14 cellular contexts compared by ENCODE assay signal in the genomic region with DNA sequence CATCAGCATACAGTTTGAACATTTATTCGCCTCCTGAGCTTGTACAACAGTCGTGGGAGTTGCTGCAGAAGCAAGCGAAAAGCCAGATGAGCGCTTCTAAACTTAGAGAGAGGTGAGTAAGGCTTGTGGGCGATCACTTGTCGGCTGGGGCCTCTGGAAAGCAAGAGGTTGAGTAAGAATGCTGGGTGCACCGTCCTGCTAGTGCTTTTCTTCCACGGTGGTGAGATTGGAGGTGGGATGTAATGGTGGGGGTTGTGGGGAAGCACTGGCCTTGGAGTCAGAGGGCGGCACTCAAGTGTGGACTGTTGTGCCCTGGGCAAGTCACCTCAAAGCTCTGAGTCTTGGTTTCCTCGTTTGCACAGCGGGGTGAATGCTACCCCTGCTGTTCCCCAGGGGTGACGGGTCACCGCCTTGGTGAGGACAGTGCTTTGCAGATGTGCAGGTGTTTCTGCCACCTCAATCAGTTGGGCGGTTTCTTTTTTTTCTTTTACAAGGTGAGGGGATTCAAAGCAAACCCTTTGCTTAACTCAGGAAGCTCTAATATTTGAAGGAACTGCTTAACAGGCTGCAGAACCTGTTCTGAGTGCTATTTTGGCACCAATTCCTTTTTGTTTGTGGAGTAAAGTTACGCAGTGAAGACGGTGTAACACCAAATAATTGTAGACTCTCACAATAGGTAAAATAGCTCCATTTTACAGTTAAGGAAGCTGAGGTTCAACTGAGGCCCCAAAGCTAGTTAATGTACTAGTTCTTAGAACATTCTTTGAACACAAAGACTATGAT. TPM values are rescaled to one million over a fixed set of nuclear protein-coding genes. Genes with fewer than 3 reads are reported as not detected.
DNase-seq lines count a peak whose midpoint lies in the region; ATAC-seq and TF ChIP-seq lines count a peak whose summit lies in the region.
"Had no signal": no experiment of that assay in that cellular context is flagged by ENCODE, and none has a peak within 500 bp of the region (broad histone marks: within the 10 kb centered on the region; RNA-seq: fewer than 3 reads in every experiment).

No MANE protein-coding gene starts in this region.

- H3K27me3 Mint-ChIP-seq in activated CD8-positive, alpha-beta memory T cell treated with anti-CD3 and anti-CD28 coated beads, Interleukin-2, amount 10 ng/mL, durations not matched to agents 7 days and 5 days, result no peaks in the 10 kb centered on the region
- H3K27me3 Mint-ChIP-seq: activated naive CD8-positive, alpha-beta T cell treated with anti-CD3 and anti-CD28 coated beads, Interleukin-2, amount 50 U/mL, for 24 hours had no signal

- H3K27ac Mint-ChIP-seq in activated CD8-positive, alpha-beta memory T cell treated with anti-CD3 and anti-CD28 coated beads, Interleukin-2, amount 10 ng/mL, durations not matched to agents 7 days and 5 days, result peak overlapping the region; percentile 24

- H3K9me3 Mint-ChIP-seq in activated CD8-positive, alpha-beta memory T cell treated with anti-CD3 and anti-CD28 coated beads, Interleukin-2, amount 10 ng/mL, durations not matched to agents 7 days and 5 days (ENCODE audit: low read depth), result no peaks in the 10 kb centered on the region
- H3K9me3 Mint-ChIP-seq: activated naive CD8-positive, alpha-beta T cell treated with anti-CD3 and anti-CD28 coated beads, Interleukin-2, amount 50 U/mL, for 24 hours had no signal

- no peaks in the 10 kb centered on the region for H3K27me3 ChIP-seq in foreskin keratinocyte
- H3K27me3 ChIP-seq: esophagus muscularis mucosa had no signal

- CTCF ChIA-PET in activated CD8-positive, alpha-beta memory T cell treated with anti-CD3 and anti-CD28 coated beads, Interleukin-2, amount 10 ng/mL, durations not matched to agents 7 days and 5 days (lab: Charles Lee), result interaction anchor here (0.8 to 3.8 kb wide), 6 partner anchors 10 to 453 kb away, joined by 3 to 15 read pairs (median 4); partner anchors contain the start of genes CRELD1 and EMC3

- H3K4me1 ChIP-seq in foreskin keratinocyte, result no peaks in the 10 kb centered on the region
- H3K4me1 ChIP-seq: Caco-2 had no signal

- no peak overlapping the region for H3K4me3 Mint-ChIP-seq in activated CD8-positive, alpha-beta memory T cell treated with anti-CD3 and anti-CD28 coated beads, Interleukin-2, amount 10 ng/mL, durations not matched to agents 7 days and 5 days
- H3K4me3 Mint-ChIP-seq: activated naive CD8-positive, alpha-beta T cell treated with anti-CD3 and anti-CD28 coated beads, Interleukin-2, amount 50 U/mL, for 24 hours had no signal

- ATAC-seq in activated CD8-positive, alpha-beta memory T cell treated with anti-CD3 and anti-CD28 coated beads, Interleukin-2, amount 10 ng/mL, durations not matched to agents 7 days and 5 days, result no peak
- ATAC-seq in foreskin keratinocyte (no peak), HG02763 (IDR thresholded peaks at IDR 0.05; ENCODE audit: unreplicated experiment) (no peak)
- ATAC-seq: activated naive CD8-positive, alpha-beta T cell treated with anti-CD3 and anti-CD28 coated beads, Interleukin-2, amount 50 U/mL, for 24 hours; Right ventricle myocardium inferior had no signal

- no peak for TF ChIP-seq POLR2A in NB4 (IDR thresholded peaks at IDR 0.05; ENCODE audit: extremely low read depth, insufficient read length)

- H3K36me3 Mint-ChIP-seq in activated CD8-positive, alpha-beta memory T cell treated with anti-CD3 and anti-CD28 coated beads, Interleukin-2, amount 10 ng/mL, durations not matched to agents 7 days and 5 days, result peaks cover 22% of the 10 kb centered on the region

- no peak overlapping the region for H3K27ac ChIP-seq in foreskin keratinocyte
- H3K27ac ChIP-seq: esophagus muscularis mucosa had no signal

- intact Hi-C loops in posterior cingulate gyrus (cut with DNase I), result no loop called here

- no peak for DNase-seq in activated CD8-positive, alpha-beta memory T cell treated with anti-CD3 and anti-CD28 coated beads, Interleukin-2, amount 10 ng/mL, durations not matched to agents 7 days and 5 days
- DNase-seq in activated CD8-positive, alpha-beta memory T cell treated with anti-CD3 and anti-CD28 coated beads, Interleukin-2, amount 50 U/mL, for 4 hours, result no peak
- DNase-seq in NB4 (ENCODE audit: low read depth) (peak; percentile 70), epithelial cell of esophagus (ENCODE audit: low read depth) (peak; percentile 16), posterior cingulate gyrus (peak in 7 of 10 donors; percentile 29 to 92 (median 61)), foreskin keratinocyte (no peak), A172 (ENCODE audit: low spot score) (no peak)
- DNase-seq: activated naive CD8-positive, alpha-beta T cell treated with anti-CD3 and anti-CD28 coated beads, Interleukin-2, amount 50 U/mL, for 24 hours had no signal

- TF ChIP-seq CTCF in NB4 (IDR thresholded peaks at IDR 0.05; ENCODE audit: low read depth, low read length) (no peak), epithelial cell of esophagus (IDR thresholded peaks at IDR 0.05; ENCODE audit: insufficient read depth, low read depth, low read length, missing control alignments) (no peak), foreskin keratinocyte (conservative IDR thresholded peaks at IDR 0.05) (no peak)

- peaks cover 35% of the 10 kb centered on the region for H3K4me1 Mint-ChIP-seq in activated CD8-positive, alpha-beta memory T cell treated with anti-CD3 and anti-CD28 coated beads, Interleukin-2, amount 10 ng/mL, durations not matched to agents 7 days and 5 days

- H3K4me3 ChIP-seq in NB4 (ENCODE audit: low read depth, low read length), result no peak overlapping the region
- H3K4me3 ChIP-seq in epithelial cell of esophagus (ENCODE audit: low read length), result no peak overlapping the region
- H3K4me3 ChIP-seq: esophagus muscularis mucosa, smooth muscle cell had no signal

RNA-seq across cellular contexts. Expression of gene GHRL, which starts 6.8 kb away (rescaled TPM):
- under 1 TPM in 1 of 2 experiments, not detected in 1; 0.77 TPM for total RNA-seq in activated CD8-positive, alpha-beta memory T cell treated with anti-CD3 and anti-CD28 coated beads, Interleukin-2, amount 10 ng/mL, durations not matched to agents 7 days and 5 days
- not detected in 2 replicates for total RNA-seq in foreskin keratinocyte
- polyA plus RNA-seq in foreskin keratinocyte, result not detected in 2 replicates
- not detected in 2 replicates for total RNA-seq in A172 (2014; rRNA removed; shearing (Covaris generic))
- total RNA-seq: Caco-2, lower leg skin, smooth muscle cell had no signal

RNA-seq across cellular contexts. Expression of gene SEC13, which starts 35.0 kb away (rescaled TPM):
- total RNA-seq in activated CD8-positive, alpha-beta memory T cell treated with anti-CD3 and anti-CD28 coated beads, Interleukin-2, amount 10 ng/mL, durations not matched to agents 7 days and 5 days, result 100 to 1,000 TPM in 1 of 2 experiments, 10 to 100 TPM in 1; 87.2 to 101 TPM
- total RNA-seq in foreskin keratinocyte, result 193 and 203 TPM in 2 replicates
- 205 and 220 TPM in 2 replicates for polyA plus RNA-seq in foreskin keratinocyte
- total RNA-seq in A172 (2014; rRNA removed; shearing (Covaris generic)), result 234 and 245 TPM in 2 replicates

RNA-seq across cellular contexts. Expression of gene TATDN2, which starts 37.7 kb away (rescaled TPM):
- 10 to 100 TPM; 60.2 to 67.1 TPM for total RNA-seq in activated CD8-positive, alpha-beta memory T cell treated with anti-CD3 and anti-CD28 coated beads, Interleukin-2, amount 10 ng/mL, durations not matched to agents 7 days and 5 days
- 25.7 and 27.4 TPM in 2 replicates for total RNA-seq in foreskin keratinocyte
- polyA plus RNA-seq in foreskin keratinocyte, result 19.1 and 20.6 TPM in 2 replicates
- total RNA-seq in A172 (2014; rRNA removed; shearing (Covaris generic)), result 16.0 and 18.8 TPM in 2 replicates

Comparison
In these comparisons a context has a peak if more than half of its experiments do, and no peak if none do; other contexts are left out.
1. DNase-seq: peak in NB4 (single experiment), epithelial cell of esophagus (single experiment) and posterior cingulate gyrus (7 of 10); none in activated CD8-positive, alpha-beta memory T cell treated with anti-CD3 and anti-CD28 coated beads, Interleukin-2, amount 10 ng/mL, durations not matched to agents 7 days and 5 days (single experiment), activated CD8-positive, alpha-beta memory T cell treated with anti-CD3 and anti-CD28 coated beads, Interleukin-2, amount 50 U/mL, for 4 hours (single experiment), foreskin keratinocyte (0 of 2) and A172 (single experiment).